Comparison of ENCODE assay signal across 26 cellular contexts in genomic region chr1:1377540-1378205, GRCh38. TPM values are rescaled to one million over a fixed set of nuclear protein-coding genes. Genes with fewer than 3 reads are reported as not detected.
"Had no signal": no experiment of that assay in that cellular context is flagged by ENCODE, and none has a peak within 500 bp of the region (broad histone marks: within the 10 kb centered on the region; RNA-seq: fewer than 3 reads in every experiment).

No MANE protein-coding gene starts in this region.

- H3K27ac ChIP-seq: brain microvascular endothelial cell had no signal

- ATAC-seq: activated CD8-positive, alpha-beta T cell treated with anti-CD3 and anti-CD28 coated beads, Interleukin-2, amount 10 ng/mL, durations not matched to agents 7 days and 5 days; activated naive CD8-positive, alpha-beta T cell treated with anti-CD3 and anti-CD28 coated beads, Interleukin-2, amount 50 U/mL, for 24 hours; Panc1 had no signal

- DNase-seq: activated CD4-positive, alpha-beta T cell treated with anti-CD3 and anti-CD28 coated beads, Interleukin-2, amount 10 ng/mL, durations not matched to agents 7 days and 5 days; activated CD4-positive, alpha-beta T cell treated with anti-CD3 and anti-CD28 coated beads, Interleukin-2, amount 50 U/mL, for 48 hours; activated CD8-positive, alpha-beta T cell treated with anti-CD3 and anti-CD28 coated beads, Interleukin-2, amount 10 ng/mL, durations not matched to agents 7 days and 5 days; activated gamma-delta T cell; activated naive CD4-positive, alpha-beta T cell treated with anti-CD3 and anti-CD28 coated beads for 36 hours; activated naive CD8-positive, alpha-beta T cell treated with anti-CD3 and anti-CD28 coated beads, Interleukin-2, amount 50 U/mL, for 24 hours; activated T-cell treated with anti-CD3 and anti-CD28 coated beads, Interleukin-2, amount 50 U/mL, for 24 hours; anterior cingulate cortex; brain microvascular endothelial cell; central memory CD4-positive, alpha-beta T cell; Kasumi-1; KG1; MG63; NCI-H1048; NCI-H1105 treated with DMSO at 0.1 percent for 48 hours; NCI-H1436; NCI-H1694; NCI-H1930; NCI-H345; NCI-H524 treated with DMSO at 0.1 percent for 48 hours had no signal

- H3K9me3 Mint-ChIP-seq: activated CD4-positive, alpha-beta T cell treated with anti-CD3 and anti-CD28 coated beads, Interleukin-2, amount 10 ng/mL, durations not matched to agents 7 days and 5 days; activated naive CD4-positive, alpha-beta T cell treated with anti-CD3 and anti-CD28 coated beads for 36 hours; activated naive CD8-positive, alpha-beta T cell treated with anti-CD3 and anti-CD28 coated beads, Interleukin-2, amount 50 U/mL, for 24 hours; activated T-cell treated with anti-CD3 and anti-CD28 coated beads, Interleukin-2, amount 50 U/mL, for 24 hours; activated T-helper 2 cell treated with anti-CD3 and anti-CD28 coated beads, Interferon-gamma antibody, Interleukin-2, Interleukin-4, amounts not matched to agents 10 μg/mL and 5 μg/mL and 100 μg/mL, durations not matched to agents 14 hours and 24 hours and 36 hours; T-helper 2 cell treated with Interferon-gamma antibody and Interleukin-4, amounts not matched to agents 5 μg/mL and 100 μg/mL, for 36 hours had no signal

- H3K27me3 ChIP-seq: brain microvascular endothelial cell, MG63 had no signal

- FAIRE-seq: TTC549 had no signal

- H3K27ac Mint-ChIP-seq: activated CD8-positive, alpha-beta T cell treated with anti-CD3 and anti-CD28 coated beads, Interleukin-2, amount 10 ng/mL, durations not matched to agents 7 days and 5 days; activated naive CD4-positive, alpha-beta T cell treated with anti-CD3 and anti-CD28 coated beads for 36 hours; activated naive CD8-positive, alpha-beta T cell; activated naive CD8-positive, alpha-beta T cell treated with anti-CD3 and anti-CD28 coated beads, Interleukin-2, amount 50 U/mL, for 24 hours had no signal

- H3K36me3 Mint-ChIP-seq: activated naive CD8-positive, alpha-beta T cell had no signal

- H3K27me3 Mint-ChIP-seq: activated CD4-positive, alpha-beta T cell treated with anti-CD3 and anti-CD28 coated beads, Interleukin-2, amount 10 ng/mL, durations not matched to agents 7 days and 5 days; activated naive CD8-positive, alpha-beta T cell; activated naive CD8-positive, alpha-beta T cell treated with anti-CD3 and anti-CD28 coated beads, Interleukin-2, amount 50 U/mL, for 24 hours; activated T-cell treated with anti-CD3 and anti-CD28 coated beads, Interleukin-2, amount 50 U/mL, for 24 hours had no signal

- H3K4me3 ChIP-seq: MG63 had no signal

- H3K4me3 Mint-ChIP-seq: activated CD4-positive, alpha-beta T cell treated with anti-CD3 and anti-CD28 coated beads, Interleukin-2, amount 10 ng/mL, durations not matched to agents 7 days and 5 days; activated CD8-positive, alpha-beta T cell treated with anti-CD3 and anti-CD28 coated beads, Interleukin-2, amount 10 ng/mL, durations not matched to agents 7 days and 5 days; activated naive CD4-positive, alpha-beta T cell treated with anti-CD3 and anti-CD28 coated beads for 36 hours; activated naive CD8-positive, alpha-beta T cell; activated naive CD8-positive, alpha-beta T cell treated with anti-CD3 and anti-CD28 coated beads, Interleukin-2, amount 50 U/mL, for 24 hours; activated T-cell treated with anti-CD3 and anti-CD28 coated beads, Interleukin-2, amount 50 U/mL, for 24 hours; T-helper 2 cell treated with Interferon-gamma antibody and Interleukin-4, amounts not matched to agents 5 μg/mL and 100 μg/mL, for 36 hours had no signal

- H3K9me3 ChIP-seq: MG63 had no signal

RNA-seq across cellular contexts. Expression of gene MXRA8, which starts 19.3 kb away (rescaled TPM):
- total RNA-seq: activated CD8-positive, alpha-beta T cell treated with anti-CD3 and anti-CD28 coated beads, Interleukin-2, amount 10 ng/mL, durations not matched to agents 7 days and 5 days; activated T-helper 2 cell treated with anti-CD3 and anti-CD28 coated beads, Interferon-gamma antibody, Interleukin-2, Interleukin-4, amounts not matched to agents 10 μg/mL and 5 μg/mL and 100 μg/mL, durations not matched to agents 14 hours and 24 hours and 36 hours; NCI-H460 had no signal
